In the genomic region with DNA sequence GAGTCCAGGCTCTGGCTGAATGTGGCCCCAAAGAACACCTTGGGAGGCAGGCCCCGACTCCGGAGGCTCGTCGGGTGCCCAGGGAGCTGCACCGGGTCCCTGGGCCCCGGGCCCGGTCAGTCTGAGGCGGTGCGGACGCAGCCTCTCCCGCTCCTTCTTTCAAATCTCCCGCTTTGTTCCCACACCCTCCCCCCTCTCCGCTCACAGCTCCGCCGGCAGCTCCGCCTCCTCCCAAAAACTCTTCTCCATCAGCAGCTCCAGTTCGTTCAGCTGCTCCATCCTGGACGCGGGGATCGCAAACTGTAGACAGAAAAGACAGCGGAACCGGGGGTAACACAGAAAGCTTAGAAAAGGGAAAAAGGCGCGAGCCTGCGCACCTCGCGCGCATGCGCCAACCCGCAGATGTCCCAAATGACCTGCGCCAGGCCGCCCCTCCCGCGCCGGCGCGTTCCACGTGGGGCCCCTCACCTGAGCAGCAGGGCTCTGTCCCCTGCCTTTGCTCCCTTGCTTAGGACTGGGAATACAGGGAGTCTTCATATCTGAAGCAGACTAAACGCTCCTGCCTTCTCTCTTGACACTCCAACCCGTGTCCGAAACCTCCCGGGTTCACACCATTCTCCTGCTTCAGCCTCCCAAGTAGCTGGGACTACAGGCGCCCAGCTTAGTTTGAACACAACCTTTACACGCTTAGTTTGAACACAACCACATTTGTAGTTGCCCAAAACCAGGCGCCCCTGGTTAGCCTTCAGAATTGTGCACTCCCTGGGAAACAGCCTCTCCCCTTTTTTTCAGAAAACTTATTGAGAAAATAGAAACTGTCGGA, we compare ENCODE assay signal across 1 cellular context.
TF ChIP-seq lines count a peak whose summit lies in the region.

A gene with protein sequence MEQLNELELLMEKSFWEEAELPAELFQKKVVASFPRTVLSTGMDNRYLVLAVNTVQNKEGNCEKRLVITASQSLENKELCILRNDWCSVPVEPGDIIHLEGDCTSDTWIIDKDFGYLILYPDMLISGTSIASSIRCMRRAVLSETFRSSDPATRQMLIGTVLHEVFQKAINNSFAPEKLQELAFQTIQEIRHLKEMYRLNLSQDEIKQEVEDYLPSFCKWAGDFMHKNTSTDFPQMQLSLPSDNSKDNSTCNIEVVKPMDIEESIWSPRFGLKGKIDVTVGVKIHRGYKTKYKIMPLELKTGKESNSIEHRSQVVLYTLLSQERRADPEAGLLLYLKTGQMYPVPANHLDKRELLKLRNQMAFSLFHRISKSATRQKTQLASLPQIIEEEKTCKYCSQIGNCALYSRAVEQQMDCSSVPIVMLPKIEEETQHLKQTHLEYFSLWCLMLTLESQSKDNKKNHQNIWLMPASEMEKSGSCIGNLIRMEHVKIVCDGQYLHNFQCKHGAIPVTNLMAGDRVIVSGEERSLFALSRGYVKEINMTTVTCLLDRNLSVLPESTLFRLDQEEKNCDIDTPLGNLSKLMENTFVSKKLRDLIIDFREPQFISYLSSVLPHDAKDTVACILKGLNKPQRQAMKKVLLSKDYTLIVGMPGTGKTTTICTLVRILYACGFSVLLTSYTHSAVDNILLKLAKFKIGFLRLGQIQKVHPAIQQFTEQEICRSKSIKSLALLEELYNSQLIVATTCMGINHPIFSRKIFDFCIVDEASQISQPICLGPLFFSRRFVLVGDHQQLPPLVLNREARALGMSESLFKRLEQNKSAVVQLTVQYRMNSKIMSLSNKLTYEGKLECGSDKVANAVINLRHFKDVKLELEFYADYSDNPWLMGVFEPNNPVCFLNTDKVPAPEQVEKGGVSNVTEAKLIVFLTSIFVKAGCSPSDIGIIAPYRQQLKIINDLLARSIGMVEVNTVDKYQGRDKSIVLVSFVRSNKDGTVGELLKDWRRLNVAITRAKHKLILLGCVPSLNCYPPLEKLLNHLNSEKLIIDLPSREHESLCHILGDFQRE (minus strand): TSS at position 388 of the 823 bp plus-strand sequence. CDS start 109 bp downstream, at position 279.

TF ChIP-seq in HepG2, 621 proteins besides CTCF, POLR2A, EP300 and RAD21 (continued from another document and continues in another):
- TF ChIP-seq, protein P1, sequence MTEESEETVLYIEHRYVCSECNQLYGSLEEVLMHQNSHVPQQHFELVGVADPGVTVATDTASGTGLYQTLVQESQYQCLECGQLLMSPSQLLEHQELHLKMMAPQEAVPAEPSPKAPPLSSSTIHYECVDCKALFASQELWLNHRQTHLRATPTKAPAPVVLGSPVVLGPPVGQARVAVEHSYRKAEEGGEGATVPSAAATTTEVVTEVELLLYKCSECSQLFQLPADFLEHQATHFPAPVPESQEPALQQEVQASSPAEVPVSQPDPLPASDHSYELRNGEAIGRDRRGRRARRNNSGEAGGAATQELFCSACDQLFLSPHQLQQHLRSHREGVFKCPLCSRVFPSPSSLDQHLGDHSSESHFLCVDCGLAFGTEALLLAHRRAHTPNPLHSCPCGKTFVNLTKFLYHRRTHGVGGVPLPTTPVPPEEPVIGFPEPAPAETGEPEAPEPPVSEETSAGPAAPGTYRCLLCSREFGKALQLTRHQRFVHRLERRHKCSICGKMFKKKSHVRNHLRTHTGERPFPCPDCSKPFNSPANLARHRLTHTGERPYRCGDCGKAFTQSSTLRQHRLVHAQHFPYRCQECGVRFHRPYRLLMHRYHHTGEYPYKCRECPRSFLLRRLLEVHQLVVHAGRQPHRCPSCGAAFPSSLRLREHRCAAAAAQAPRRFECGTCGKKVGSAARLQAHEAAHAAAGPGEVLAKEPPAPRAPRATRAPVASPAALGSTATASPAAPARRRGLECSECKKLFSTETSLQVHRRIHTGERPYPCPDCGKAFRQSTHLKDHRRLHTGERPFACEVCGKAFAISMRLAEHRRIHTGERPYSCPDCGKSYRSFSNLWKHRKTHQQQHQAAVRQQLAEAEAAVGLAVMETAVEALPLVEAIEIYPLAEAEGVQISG (CRISPR knock-in tag; IDR thresholded peaks at IDR 0.05) = no peak; the same call in 1 of the 2 replicates
- TF ChIP-seq, protein P2, sequence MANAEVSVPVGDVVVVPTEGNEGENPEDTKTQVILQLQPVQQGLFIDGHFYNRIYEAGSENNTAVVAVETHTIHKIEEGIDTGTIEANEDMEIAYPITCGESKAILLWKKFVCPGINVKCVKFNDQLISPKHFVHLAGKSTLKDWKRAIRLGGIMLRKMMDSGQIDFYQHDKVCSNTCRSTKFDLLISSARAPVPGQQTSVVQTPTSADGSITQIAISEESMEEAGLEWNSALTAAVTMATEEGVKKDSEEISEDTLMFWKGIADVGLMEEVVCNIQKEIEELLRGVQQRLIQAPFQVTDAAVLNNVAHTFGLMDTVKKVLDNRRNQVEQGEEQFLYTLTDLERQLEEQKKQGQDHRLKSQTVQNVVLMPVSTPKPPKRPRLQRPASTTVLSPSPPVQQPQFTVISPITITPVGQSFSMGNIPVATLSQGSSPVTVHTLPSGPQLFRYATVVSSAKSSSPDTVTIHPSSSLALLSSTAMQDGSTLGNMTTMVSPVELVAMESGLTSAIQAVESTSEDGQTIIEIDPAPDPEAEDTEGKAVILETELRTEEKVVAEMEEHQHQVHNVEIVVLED (CRISPR knock-in tag; IDR thresholded peaks at IDR 0.05; ENCODE audit: borderline replicate concordance) = peak; percentile 77; the same call in 1 of the 2 replicates
- TF ChIP-seq, protein P3, sequence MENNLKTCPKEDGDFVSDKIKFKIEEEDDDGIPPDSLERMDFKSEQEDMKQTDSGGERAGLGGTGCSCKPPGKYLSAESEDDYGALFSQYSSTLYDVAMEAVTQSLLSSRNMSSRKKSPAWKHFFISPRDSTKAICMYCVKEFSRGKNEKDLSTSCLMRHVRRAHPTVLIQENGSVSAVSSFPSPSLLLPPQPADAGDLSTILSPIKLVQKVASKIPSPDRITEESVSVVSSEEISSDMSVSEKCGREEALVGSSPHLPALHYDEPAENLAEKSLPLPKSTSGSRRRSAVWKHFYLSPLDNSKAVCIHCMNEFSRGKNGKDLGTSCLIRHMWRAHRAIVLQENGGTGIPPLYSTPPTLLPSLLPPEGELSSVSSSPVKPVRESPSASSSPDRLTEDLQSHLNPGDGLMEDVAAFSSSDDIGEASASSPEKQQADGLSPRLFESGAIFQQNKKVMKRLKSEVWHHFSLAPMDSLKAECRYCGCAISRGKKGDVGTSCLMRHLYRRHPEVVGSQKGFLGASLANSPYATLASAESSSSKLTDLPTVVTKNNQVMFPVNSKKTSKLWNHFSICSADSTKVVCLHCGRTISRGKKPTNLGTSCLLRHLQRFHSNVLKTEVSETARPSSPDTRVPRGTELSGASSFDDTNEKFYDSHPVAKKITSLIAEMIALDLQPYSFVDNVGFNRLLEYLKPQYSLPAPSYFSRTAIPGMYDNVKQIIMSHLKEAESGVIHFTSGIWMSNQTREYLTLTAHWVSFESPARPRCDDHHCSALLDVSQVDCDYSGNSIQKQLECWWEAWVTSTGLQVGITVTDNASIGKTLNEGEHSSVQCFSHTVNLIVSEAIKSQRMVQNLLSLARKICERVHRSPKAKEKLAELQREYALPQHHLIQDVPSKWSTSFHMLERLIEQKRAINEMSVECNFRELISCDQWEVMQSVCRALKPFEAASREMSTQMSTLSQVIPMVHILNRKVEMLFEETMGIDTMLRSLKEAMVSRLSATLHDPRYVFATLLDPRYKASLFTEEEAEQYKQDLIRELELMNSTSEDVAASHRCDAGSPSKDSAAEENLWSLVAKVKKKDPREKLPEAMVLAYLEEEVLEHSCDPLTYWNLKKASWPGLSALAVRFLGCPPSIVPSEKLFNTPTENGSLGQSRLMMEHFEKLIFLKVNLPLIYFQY (CRISPR knock-in tag; IDR thresholded peaks at IDR 0.05; ENCODE audit: borderline replicate concordance) = no peak
- TF ChIP-seq ZNF350 (CRISPR knock-in tag; IDR thresholded peaks at IDR 0.05; ENCODE audit: borderline replicate concordance, low read depth) = peak; percentile 80; the same call in 1 of the 2 replicates
- TF ChIP-seq, protein P4, sequence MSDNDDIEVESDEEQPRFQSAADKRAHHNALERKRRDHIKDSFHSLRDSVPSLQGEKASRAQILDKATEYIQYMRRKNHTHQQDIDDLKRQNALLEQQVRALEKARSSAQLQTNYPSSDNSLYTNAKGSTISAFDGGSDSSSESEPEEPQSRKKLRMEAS (IDR thresholded peaks at IDR 0.05) = peak; percentile 99
- no peak for TF ChIP-seq PAF1 (CRISPR knock-in tag; IDR thresholded peaks at IDR 0.05)
- TF ChIP-seq ZSCAN12 (CRISPR knock-in tag; IDR thresholded peaks at IDR 0.05) = no peak
- TF ChIP-seq SP1 (IDR thresholded peaks at IDR 0.05) = no peak
- peak; percentile 46; the same call in 1 of the 2 replicates for TF ChIP-seq SP1 (CRISPR knock-in tag; IDR thresholded peaks at IDR 0.05)
- no peak for TF ChIP-seq ZNF24 (IDR thresholded peaks at IDR 0.05)
- no peak for TF ChIP-seq HMG20B (CRISPR knock-in tag; conservative IDR thresholded peaks at IDR 0.05)
- TF ChIP-seq CREM (IDR thresholded peaks at IDR 0.05) = no peak
- TF ChIP-seq CREM (CRISPR knock-in tag; IDR thresholded peaks at IDR 0.05) = no peak
- TF ChIP-seq, protein P5, sequence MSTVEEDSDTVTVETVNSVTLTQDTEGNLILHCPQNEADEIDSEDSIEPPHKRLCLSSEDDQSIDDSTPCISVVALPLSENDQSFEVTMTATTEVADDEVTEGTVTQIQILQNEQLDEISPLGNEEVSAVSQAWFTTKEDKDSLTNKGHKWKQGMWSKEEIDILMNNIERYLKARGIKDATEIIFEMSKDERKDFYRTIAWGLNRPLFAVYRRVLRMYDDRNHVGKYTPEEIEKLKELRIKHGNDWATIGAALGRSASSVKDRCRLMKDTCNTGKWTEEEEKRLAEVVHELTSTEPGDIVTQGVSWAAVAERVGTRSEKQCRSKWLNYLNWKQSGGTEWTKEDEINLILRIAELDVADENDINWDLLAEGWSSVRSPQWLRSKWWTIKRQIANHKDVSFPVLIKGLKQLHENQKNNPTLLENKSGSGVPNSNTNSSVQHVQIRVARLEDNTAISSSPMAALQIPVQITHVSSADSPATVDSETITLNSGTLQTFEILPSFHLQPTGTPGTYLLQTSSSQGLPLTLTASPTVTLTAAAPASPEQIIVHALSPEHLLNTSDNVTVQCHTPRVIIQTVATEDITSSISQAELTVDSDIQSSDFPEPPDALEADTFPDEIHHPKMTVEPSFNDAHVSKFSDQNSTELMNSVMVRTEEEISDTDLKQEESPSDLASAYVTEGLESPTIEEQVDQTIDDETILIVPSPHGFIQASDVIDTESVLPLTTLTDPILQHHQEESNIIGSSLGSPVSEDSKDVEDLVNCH (CRISPR knock-in tag; IDR thresholded peaks at IDR 0.05) = no peak
- TF ChIP-seq ZNF790 (CRISPR knock-in tag; IDR thresholded peaks at IDR 0.05; ENCODE audit: borderline replicate concordance) = no peak
- TF ChIP-seq ZFP37 (CRISPR knock-in tag; IDR thresholded peaks at IDR 0.05; ENCODE audit: borderline replicate concordance) = no peak
- no peak for TF ChIP-seq SMYD3 (CRISPR knock-in tag; IDR thresholded peaks at IDR 0.05)
- TF ChIP-seq, protein P6, sequence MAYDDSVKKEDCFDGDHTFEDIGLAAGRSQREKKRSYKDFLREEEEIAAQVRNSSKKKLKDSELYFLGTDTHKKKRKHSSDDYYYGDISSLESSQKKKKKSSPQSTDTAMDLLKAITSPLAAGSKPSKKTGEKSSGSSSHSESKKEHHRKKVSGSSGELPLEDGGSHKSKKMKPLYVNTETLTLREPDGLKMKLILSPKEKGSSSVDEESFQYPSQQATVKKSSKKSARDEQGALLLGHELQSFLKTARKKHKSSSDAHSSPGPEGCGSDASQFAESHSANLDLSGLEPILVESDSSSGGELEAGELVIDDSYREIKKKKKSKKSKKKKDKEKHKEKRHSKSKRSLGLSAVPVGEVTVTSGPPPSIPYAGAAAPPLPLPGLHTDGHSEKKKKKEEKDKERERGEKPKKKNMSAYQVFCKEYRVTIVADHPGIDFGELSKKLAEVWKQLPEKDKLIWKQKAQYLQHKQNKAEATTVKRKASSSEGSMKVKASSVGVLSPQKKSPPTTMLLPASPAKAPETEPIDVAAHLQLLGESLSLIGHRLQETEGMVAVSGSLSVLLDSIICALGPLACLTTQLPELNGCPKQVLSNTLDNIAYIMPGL (CRISPR knock-in tag; IDR thresholded peaks at IDR 0.05; ENCODE audit: borderline replicate concordance in 1 of 2, low read depth in 1 of 2) = peak; percentile 42 to 73
- peak; percentile 83; the same call in 1 of the 2 replicates for TF ChIP-seq CAMTA2 (CRISPR knock-in tag; IDR thresholded peaks at IDR 0.05; ENCODE audit: borderline replicate concordance)
- TF ChIP-seq, protein P7, sequence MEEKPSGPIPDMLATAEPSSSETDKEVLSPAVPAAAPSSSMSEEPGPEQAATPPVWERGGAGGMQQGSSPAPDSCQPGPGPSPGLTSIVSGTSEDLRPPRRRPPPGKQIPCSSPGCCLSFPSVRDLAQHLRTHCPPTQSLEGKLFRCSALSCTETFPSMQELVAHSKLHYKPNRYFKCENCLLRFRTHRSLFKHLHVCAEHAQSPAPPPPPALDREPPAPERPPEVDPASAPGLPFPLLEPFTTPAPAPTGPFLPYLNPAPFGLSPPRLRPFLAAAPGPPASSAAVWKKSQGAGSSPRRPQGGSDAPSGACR (CRISPR knock-in tag; IDR thresholded peaks at IDR 0.05) = no peak
- TF ChIP-seq CENPT (CRISPR knock-in tag; IDR thresholded peaks at IDR 0.05; ENCODE audit: low read depth) = peak; percentile 95
- TF ChIP-seq KAT2B (IDR thresholded peaks at IDR 0.05; ENCODE audit: borderline replicate concordance, low read depth, low read length) = no peak
- TF ChIP-seq, protein P8, sequence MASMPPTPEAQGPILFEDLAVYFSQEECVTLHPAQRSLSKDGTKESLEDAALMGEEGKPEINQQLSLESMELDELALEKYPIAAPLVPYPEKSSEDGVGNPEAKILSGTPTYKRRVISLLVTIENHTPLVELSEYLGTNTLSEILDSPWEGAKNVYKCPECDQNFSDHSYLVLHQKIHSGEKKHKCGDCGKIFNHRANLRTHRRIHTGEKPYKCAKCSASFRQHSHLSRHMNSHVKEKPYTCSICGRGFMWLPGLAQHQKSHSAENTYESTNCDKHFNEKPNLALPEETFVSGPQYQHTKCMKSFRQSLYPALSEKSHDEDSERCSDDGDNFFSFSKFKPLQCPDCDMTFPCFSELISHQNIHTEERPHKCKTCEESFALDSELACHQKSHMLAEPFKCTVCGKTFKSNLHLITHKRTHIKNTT (CRISPR knock-in tag; IDR thresholded peaks at IDR 0.05) = no peak
- TF ChIP-seq KDM6A (CRISPR knock-in tag; IDR thresholded peaks at IDR 0.05; ENCODE audit: low read depth) = no peak
- 0 out of 2 replicates have a peak, but pooled peaks have one; percentile 22 for TF ChIP-seq ZBTB7A (CRISPR knock-in tag; IDR thresholded peaks at IDR 0.05)
- no peak for TF ChIP-seq ZNF746 (CRISPR knock-in tag; IDR thresholded peaks at IDR 0.05)
- TF ChIP-seq FOSL1 (CRISPR knock-in tag; IDR thresholded peaks at IDR 0.05; ENCODE audit: borderline replicate concordance) = no peak
- TF ChIP-seq, protein P9, sequence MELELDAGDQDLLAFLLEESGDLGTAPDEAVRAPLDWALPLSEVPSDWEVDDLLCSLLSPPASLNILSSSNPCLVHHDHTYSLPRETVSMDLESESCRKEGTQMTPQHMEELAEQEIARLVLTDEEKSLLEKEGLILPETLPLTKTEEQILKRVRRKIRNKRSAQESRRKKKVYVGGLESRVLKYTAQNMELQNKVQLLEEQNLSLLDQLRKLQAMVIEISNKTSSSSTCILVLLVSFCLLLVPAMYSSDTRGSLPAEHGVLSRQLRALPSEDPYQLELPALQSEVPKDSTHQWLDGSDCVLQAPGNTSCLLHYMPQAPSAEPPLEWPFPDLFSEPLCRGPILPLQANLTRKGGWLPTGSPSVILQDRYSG (CRISPR knock-in tag; IDR thresholded peaks at IDR 0.05) = no peak; the same call in 1 of the 2 replicates
- peak; percentile 14; the same call in 1 of the 2 replicates for TF ChIP-seq MTA1 (CRISPR knock-in tag; IDR thresholded peaks at IDR 0.05; ENCODE audit: borderline replicate concordance)
